In the genomic region with DNA sequence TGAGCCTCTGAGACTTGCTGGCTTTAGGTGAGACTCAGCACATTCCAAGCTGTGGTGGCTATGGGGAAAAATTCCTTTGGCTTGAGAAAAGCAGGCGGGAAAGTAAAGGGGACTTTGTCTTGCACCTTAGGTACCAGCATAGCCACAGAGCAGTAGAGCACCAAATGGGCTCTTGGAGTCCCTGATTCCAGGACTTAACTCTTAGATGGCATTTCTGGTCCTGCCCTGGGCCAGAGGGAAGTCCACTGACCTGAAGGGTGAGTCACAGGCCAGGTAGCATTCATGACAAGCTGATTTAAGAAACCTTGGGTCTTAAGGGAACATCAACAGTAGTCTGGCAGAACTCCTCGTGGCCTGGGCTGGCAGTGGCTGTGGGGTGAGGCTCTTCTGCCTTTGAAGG, we compare ENCODE assay signal across 16 cellular contexts.
DNase-seq lines count a peak whose midpoint lies in the region; ATAC-seq and TF ChIP-seq lines count a peak whose summit lies in the region.
"Had no signal": no experiment of that assay in that cellular context is flagged by ENCODE, and none has a peak within 500 bp of the region (broad histone marks: within the 10 kb centered on the region; RNA-seq: fewer than 3 reads in every experiment).

No MANE protein-coding gene starts in this region.

- CTCF ChIA-PET in PC-3 (lab: Charles Lee) = no interaction called here

- no CpG with 5 or more reads among the region's 2 CpGs for WGBS in trophoblast cell (ENCODE audit: extremely low coverage, insufficient coverage, insufficient read length)

- H3K4me1 ChIP-seq in PC-3 (ENCODE audit: insufficient read depth, low read length) = peaks cover 36% of the 10 kb centered on the region
- no peaks in the 10 kb centered on the region for H3K4me1 ChIP-seq in foreskin keratinocyte
- peaks cover 5 to 7% of the 10 kb centered on the region in 2 experiments for H3K4me1 ChIP-seq in trophoblast cell (ENCODE audit: control insufficient read depth in 1 of 2, insufficient read depth in 2 of 2, low read length in 2 of 2)
- H3K4me1 ChIP-seq: BLaER1 treated with 17β-estradiol and CSF1 and Interleukin-3, amounts not matched to agents 10 nM and 100 nM had no signal

- no peaks in the 10 kb centered on the region for H3K79me2 ChIP-seq in PC-3 (ENCODE audit: low read length)
- no peaks in the 10 kb centered on the region for H3K79me2 ChIP-seq in trophoblast cell (ENCODE audit: control insufficient read depth, insufficient read depth, low read length, poor library complexity)

- TF ChIP-seq CTCF in PC-3 (conservative IDR thresholded peaks at IDR 0.05; ENCODE audit: low read depth, low read length) = no peak
- no peak for TF ChIP-seq CTCF in foreskin keratinocyte (conservative IDR thresholded peaks at IDR 0.05)
- TF ChIP-seq CTCF in progenitor cell of endocrine pancreas (IDR thresholded peaks at IDR 0.05; ENCODE audit: unreplicated experiment) = no peak

- H2BK120ac ChIP-seq in trophoblast cell (ENCODE audit: insufficient read depth, low read length, poor library complexity) = no peak overlapping the region

- H4K12ac ChIP-seq in trophoblast cell (ENCODE audit: low read depth, low read length) = no peak overlapping the region

- H3K9me3 ChIP-seq in PC-3 (ENCODE audit: low read length) (no peaks in the 10 kb centered on the region), trophoblast cell (ENCODE audit: insufficient read depth, low read depth, low read length) (no peaks in the 10 kb centered on the region)

- no peak overlapping the region for H3K18ac ChIP-seq in trophoblast cell (ENCODE audit: low read length)

- H3K27me3 ChIP-seq in PC-3 (ENCODE audit: low read length) = no peaks in the 10 kb centered on the region
- H3K27me3 ChIP-seq in foreskin keratinocyte = no peaks in the 10 kb centered on the region
- no peaks in the 10 kb centered on the region for H3K27me3 ChIP-seq in trophoblast cell (ENCODE audit: insufficient read depth, low read length)
- H3K27me3 ChIP-seq: BLaER1 treated with 17β-estradiol and CSF1 and Interleukin-3, amounts not matched to agents 10 nM and 100 nM had no signal

- H2BK12ac ChIP-seq in trophoblast cell (ENCODE audit: low read length) = no peak overlapping the region

- H3K4ac ChIP-seq in trophoblast cell (ENCODE audit: low read depth, low read length) = no peak overlapping the region

- no peak for DNase-seq in activated naive CD4-positive, alpha-beta T cell treated with anti-CD3 and anti-CD28 coated beads, Interleukin-2, amount 50 U/mL, for 72 hours (ENCODE audit: low spot score in 2 of 2)
- DNase-seq in PC-3 = peak; percentile 49
- DNase-seq in foreskin keratinocyte = no peak
- DNase-seq in trophoblast cell = peak; percentile 12 to 14
- DNase-seq in HCEC 1CT = no peak
- no peak for DNase-seq in progenitor cell of endocrine pancreas (ENCODE audit: low spot score, unreplicated experiment)
- DNase-seq: AML-193, DMS53, H7 had no signal

- no peak overlapping the region for H3K4me3 Mint-ChIP-seq in activated naive CD4-positive, alpha-beta T cell treated with anti-CD3 and anti-CD28 coated beads, Interleukin-2, amount 50 U/mL, for 24 hours
- H3K4me3 Mint-ChIP-seq in progenitor cell of endocrine pancreas (ENCODE audit: low read depth) = no peak overlapping the region
- H3K4me3 Mint-ChIP-seq: CD4-positive, CD25-positive, alpha-beta regulatory T cell; GM23338 had no signal

- H2AFZ ChIP-seq in PC-3 (ENCODE audit: low read length) (no peak overlapping the region), trophoblast cell (ENCODE audit: insufficient read depth, low read length, poor library complexity) (no peak overlapping the region)
- H2AFZ ChIP-seq: GM23338 had no signal

- intact Hi-C loops in PC-3 (cut with micrococcal nuclease) = no loop called here

- no peaks in the 10 kb centered on the region for H3K36me3 Mint-ChIP-seq in activated naive CD4-positive, alpha-beta T cell treated with anti-CD3 and anti-CD28 coated beads, Interleukin-2, amount 50 U/mL, for 24 hours
- H3K36me3 Mint-ChIP-seq in activated naive CD4-positive, alpha-beta T cell treated with anti-CD3 and anti-CD28 coated beads, Interleukin-2, amount 50 U/mL, for 72 hours = no peaks in the 10 kb centered on the region
- no peaks in the 10 kb centered on the region for H3K36me3 Mint-ChIP-seq in progenitor cell of endocrine pancreas (ENCODE audit: insufficient read depth)
- H3K36me3 Mint-ChIP-seq: CD4-positive, CD25-positive, alpha-beta regulatory T cell had no signal

- ATAC-seq in activated naive CD4-positive, alpha-beta T cell treated with anti-CD3 and anti-CD28 coated beads, Interleukin-2, amount 50 U/mL, for 72 hours = no peak
- peak; percentile 28 for ATAC-seq in PC-3
- ATAC-seq in foreskin keratinocyte = peak; percentile 28
- ATAC-seq in HG02571 (IDR thresholded peaks at IDR 0.05; ENCODE audit: unreplicated experiment) = no peak
- ATAC-seq: GM12878, GM23338 had no signal

- no peak overlapping the region; the same call in 1 of the 2 replicates for H3K9ac ChIP-seq in PC-3 (ENCODE audit: low read length)
- H3K9ac ChIP-seq in trophoblast cell (ENCODE audit: low read length) = no peak overlapping the region
- H3K9ac ChIP-seq: BLaER1 treated with 17β-estradiol and CSF1 and Interleukin-3, amounts not matched to agents 10 nM and 100 nM had no signal

- H3K9me2 ChIP-seq in PC-3 (replicated peaks; ENCODE audit: low read length) = no peaks in the 10 kb centered on the region

- H3K23ac ChIP-seq in trophoblast cell (ENCODE audit: low read length) = no peak overlapping the region

- no peak overlapping the region for H4K8ac ChIP-seq in trophoblast cell (ENCODE audit: low read depth, low read length)

- no peaks in the 10 kb centered on the region for H4K20me1 ChIP-seq in PC-3 (ENCODE audit: low read length)
- H4K20me1 ChIP-seq: BLaER1 treated with 17β-estradiol and CSF1 and Interleukin-3, amounts not matched to agents 10 nM and 100 nM had no signal

- H3K4me1 Mint-ChIP-seq in activated naive CD4-positive, alpha-beta T cell treated with anti-CD3 and anti-CD28 coated beads, Interleukin-2, amount 50 U/mL, for 24 hours = no peaks in the 10 kb centered on the region
- H3K4me1 Mint-ChIP-seq in progenitor cell of endocrine pancreas (ENCODE audit: low read depth) = no peaks in the 10 kb centered on the region
- H3K4me1 Mint-ChIP-seq: CD4-positive, CD25-positive, alpha-beta regulatory T cell had no signal

- H3F3A ChIP-seq in PC-3 (ENCODE audit: low read length, unreplicated experiment) = no peaks in the 10 kb centered on the region

- H3K36me3 ChIP-seq in PC-3 (ENCODE audit: low read depth, low read length) (no peaks in the 10 kb centered on the region), trophoblast cell (ENCODE audit: control insufficient read depth in 1 of 2, insufficient read depth in 2 of 2, low read length in 2 of 2) (no peaks in the 10 kb centered on the region)
- H3K36me3 ChIP-seq: BLaER1 treated with 17β-estradiol and CSF1 and Interleukin-3, amounts not matched to agents 10 nM and 100 nM had no signal

- POLR2A ChIA-PET in PC-3 (lab: Charles Lee; ENCODE audit: unreplicated experiment) = no interaction called here

- H2AK5ac ChIP-seq in trophoblast cell (ENCODE audit: low read length) = no peak overlapping the region

- no peaks in the 10 kb centered on the region for H3K79me1 ChIP-seq in trophoblast cell (ENCODE audit: low read length)

- no TSS peak for BruUV-seq in PC-3 (replicated peaks; lab: Mats Ljungman, UMichigan)

- no peak overlapping the region for H3K4me2 ChIP-seq in PC-3 (ENCODE audit: low read length)
- no peak overlapping the region for H3K4me2 ChIP-seq in trophoblast cell (ENCODE audit: low read length)
- H3K4me2 ChIP-seq: BLaER1 treated with 17β-estradiol and CSF1 and Interleukin-3, amounts not matched to agents 10 nM and 100 nM; GM23338 had no signal

- no peak overlapping the region for H3K14ac ChIP-seq in trophoblast cell (ENCODE audit: low read length)

- H3K9me3 Mint-ChIP-seq in activated naive CD4-positive, alpha-beta T cell treated with anti-CD3 and anti-CD28 coated beads, Interleukin-2, amount 50 U/mL, for 24 hours = peaks cover 15% of the 10 kb centered on the region
- peaks cover 0 to 5% of the 10 kb centered on the region in 2 donors for H3K9me3 Mint-ChIP-seq in activated naive CD4-positive, alpha-beta T cell treated with anti-CD3 and anti-CD28 coated beads, Interleukin-2, amount 50 U/mL, for 72 hours
- peaks cover 29% of the 10 kb centered on the region for H3K9me3 Mint-ChIP-seq in progenitor cell of endocrine pancreas (ENCODE audit: low read depth)
- H3K9me3 Mint-ChIP-seq: GM23338 had no signal

- peak overlapping the region; percentile 26 for H3K27ac Mint-ChIP-seq in activated naive CD4-positive, alpha-beta T cell treated with anti-CD3 and anti-CD28 coated beads, Interleukin-2, amount 50 U/mL, for 24 hours
- no peak overlapping the region for H3K27ac Mint-ChIP-seq in activated naive CD4-positive, alpha-beta T cell treated with anti-CD3 and anti-CD28 coated beads, Interleukin-2, amount 50 U/mL, for 72 hours
- no peak overlapping the region for H3K27ac Mint-ChIP-seq in progenitor cell of endocrine pancreas
- H3K27ac Mint-ChIP-seq: CD4-positive, CD25-positive, alpha-beta regulatory T cell; GM23338 had no signal

- H2BK5ac ChIP-seq in trophoblast cell (ENCODE audit: low read depth, low read length, poor library complexity) = no peak overlapping the region

- peaks cover 24% of the 10 kb centered on the region for H3K27me3 Mint-ChIP-seq in activated naive CD4-positive, alpha-beta T cell treated with anti-CD3 and anti-CD28 coated beads, Interleukin-2, amount 50 U/mL, for 24 hours
- no peaks in the 10 kb centered on the region for H3K27me3 Mint-ChIP-seq in progenitor cell of endocrine pancreas

- H3K27ac ChIP-seq in PC-3 (ENCODE audit: low read length) (peak overlapping the region; percentile 47), foreskin keratinocyte (no peak overlapping the region), trophoblast cell (ENCODE audit: low read depth, low read length) (no peak overlapping the region)
- H3K27ac ChIP-seq: 22Rv1; BLaER1 treated with 17β-estradiol and CSF1 and Interleukin-3, amounts not matched to agents 10 nM and 100 nM had no signal

- no peak overlapping the region for H4K91ac ChIP-seq in trophoblast cell (ENCODE audit: low read depth, low read length)

- H3K4me3 ChIP-seq in PC-3 (ENCODE audit: low read length) = no peak overlapping the region
- no peak overlapping the region for H3K4me3 ChIP-seq in trophoblast cell (ENCODE audit: low read depth, low read length)
- H3K4me3 ChIP-seq: BLaER1 treated with 17β-estradiol and CSF1 and Interleukin-3, amounts not matched to agents 10 nM and 100 nM; GM12878; GM23338 had no signal

Comparison
In these comparisons a context has a peak if more than half of its experiments do, and no peak if none do; other contexts are left out.
1. ATAC-seq: peak in PC-3 (single experiment) and foreskin keratinocyte (single experiment); none in activated naive CD4-positive, alpha-beta T cell treated with anti-CD3 and anti-CD28 coated beads, Interleukin-2, amount 50 U/mL, for 72 hours (0 of 2) and HG02571 (single experiment).
2. DNase-seq: peak in PC-3 (single experiment) and trophoblast cell (2 of 2); none in activated naive CD4-positive, alpha-beta T cell treated with anti-CD3 and anti-CD28 coated beads, Interleukin-2, amount 50 U/mL, for 72 hours (0 of 2), foreskin keratinocyte (0 of 2), HCEC 1CT (single experiment) and progenitor cell of endocrine pancreas (single experiment).